8 cellular contexts compared by ENCODE assay signal in the genomic region with DNA sequence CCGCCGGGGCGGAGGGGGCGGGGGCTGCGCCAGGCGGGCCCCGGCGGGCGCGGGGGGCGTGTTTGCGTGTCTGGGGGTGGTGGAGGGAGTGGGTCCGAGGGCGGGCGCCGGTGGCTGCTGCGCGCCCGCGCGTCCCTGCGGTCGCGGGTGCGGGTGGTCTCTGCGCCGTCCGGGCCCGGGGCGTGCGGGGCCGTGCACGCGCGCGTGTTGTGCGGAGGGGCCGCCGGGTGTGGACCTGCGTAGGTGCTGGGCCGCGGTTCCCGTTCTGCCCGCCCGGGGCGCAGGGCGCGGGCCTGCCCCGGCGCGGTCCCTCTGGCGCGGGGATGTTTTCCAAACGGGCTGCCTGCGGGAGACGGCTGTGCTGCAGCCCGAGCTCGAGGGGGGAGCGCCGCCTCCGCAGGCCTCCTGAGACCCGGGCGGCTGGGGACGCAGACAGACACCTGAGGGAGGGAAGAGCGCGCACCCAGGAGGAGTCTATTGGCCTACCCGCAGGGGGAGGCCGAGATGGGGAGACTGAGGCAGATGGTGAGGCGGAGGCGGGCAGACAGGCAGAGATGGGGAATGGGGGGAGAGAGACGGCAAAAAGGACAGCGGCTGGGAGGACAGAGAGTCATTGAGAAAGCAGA. TPM values are rescaled to one million over a fixed set of nuclear protein-coding genes. Genes with fewer than 3 reads are reported as not detected.
A peak's percentile ranks its signal among the peaks of the same experiment; 100 is the strongest.
DNase-seq lines count a peak whose midpoint lies in the region; ATAC-seq and TF ChIP-seq lines count a peak whose summit lies in the region.

No MANE protein-coding gene starts in this region.

- CTCF ChIA-PET in naive thymus-derived CD4-positive, alpha-beta T cell (lab: Charles Lee) = interaction anchor here (0.6 to 1.4 kb wide), 5 partner anchors 13 to 156 kb away, joined by 3 to 6 read pairs (median 3); partner anchors contain the start of genes DPP3 and MRPL11

- peaks cover 13% of the 10 kb centered on the region for H3K4me1 Mint-ChIP-seq in T-helper 17 cell
- peaks cover 0 to 39% (median 23%) of the 10 kb centered on the region in 7 donors for H3K4me1 Mint-ChIP-seq in naive thymus-derived CD4-positive, alpha-beta T cell

- peak overlapping the region; percentile 64 to 84 (median 74) for H3K4me3 ChIP-seq in BLaER1 treated with 17β-estradiol and CSF1 and Interleukin-3, amounts not matched to agents 10 nM and 100 nM
- H3K4me3 ChIP-seq in naive thymus-derived CD4-positive, alpha-beta T cell (ENCODE audit: low read length) = peak overlapping the region; percentile 78

- peak overlapping the region; percentile 65 to 84 (median 80) for H3K9ac ChIP-seq in BLaER1 treated with 17β-estradiol and CSF1 and Interleukin-3, amounts not matched to agents 10 nM and 100 nM

- H3K4me1 ChIP-seq in BLaER1 treated with 17β-estradiol and CSF1 and Interleukin-3, amounts not matched to agents 10 nM and 100 nM = peaks cover 38 to 64% (median 48%) of the 10 kb centered on the region in 10 experiments
- H3K4me1 ChIP-seq in naive thymus-derived CD4-positive, alpha-beta T cell (ENCODE audit: control insufficient read depth in 2 of 2, insufficient read depth in 2 of 2, low read length in 2 of 2) = peaks cover 8 to 10% of the 10 kb centered on the region in 2 donors

- intact Hi-C loops in naive thymus-derived CD4-positive, alpha-beta T cell (cut with micrococcal nuclease) = loop anchor here (2.0 to 5.0 kb wide), 4 partner anchors 75 to 1340 kb away; partner anchors contain the start of genes PC (in 1 of the 2) and RCE1 (in 1 of the 2)

- peak overlapping the region; percentile 94 to 100 (median 98) for H3K4me2 ChIP-seq in BLaER1 treated with 17β-estradiol and CSF1 and Interleukin-3, amounts not matched to agents 10 nM and 100 nM

- H3K9me3 ChIP-seq in BLaER1 treated with 17β-estradiol and CSF1 and Interleukin-3, amounts not matched to agents 10 nM and 100 nM (replicated peaks in 1 of 11) = peaks cover 7 to 19% (median 16%) of the 10 kb centered on the region in 11 experiments; a peak in 14 of 22 replicates
- no peaks in the 10 kb centered on the region for H3K9me3 ChIP-seq in T-helper 17 cell (ENCODE audit: control insufficient read depth, low read length, poor library complexity, severe bottlenecking)
- no peaks in the 10 kb centered on the region for H3K9me3 ChIP-seq in naive thymus-derived CD4-positive, alpha-beta T cell (ENCODE audit: control insufficient read depth in 2 of 3, low read length in 3 of 3)

- H3K9me3 Mint-ChIP-seq in naive thymus-derived CD4-positive, alpha-beta T cell = peaks cover 0 to 7% (median 0%) of the 10 kb centered on the region in 11 donors

- peak in 1 of 3 donors; percentile 39 for DNase-seq in T-helper 17 cell
- DNase-seq in erythroblast (lab: John Stamatoyannopoulos, UW) = peak; percentile 64 to 73
- DNase-seq in naive thymus-derived CD4-positive, alpha-beta T cell = no peak
- DNase-seq in GF-D8 (lab: John Stamatoyannopoulos, UW) = no peak

- H3K27me3 Mint-ChIP-seq in T-helper 17 cell = no peaks in the 10 kb centered on the region
- H3K27me3 Mint-ChIP-seq in naive thymus-derived CD4-positive, alpha-beta T cell = no peaks in the 10 kb centered on the region

- H3K36me3 Mint-ChIP-seq in T-helper 17 cell (ENCODE audit: low read depth) = peaks cover 2% of the 10 kb centered on the region
- peaks cover 0 to 11% (median 0%) of the 10 kb centered on the region in 5 donors for H3K36me3 Mint-ChIP-seq in naive thymus-derived CD4-positive, alpha-beta T cell

- H3K27ac ChIP-seq in BLaER1 treated with 17β-estradiol and CSF1 and Interleukin-3, amounts not matched to agents 10 nM and 100 nM = peak overlapping the region; percentile 16 to 77 (median 72); a peak in 21 of 22 replicates
- peak overlapping the region; percentile 87 for H3K27ac ChIP-seq in naive thymus-derived CD4-positive, alpha-beta T cell (ENCODE audit: low read depth, low read length)

- peak; percentile 10 for ATAC-seq in GM18520 (IDR thresholded peaks at IDR 0.05; ENCODE audit: unreplicated experiment)
- ATAC-seq in HG03103 (IDR thresholded peaks at IDR 0.05; ENCODE audit: low read depth, unreplicated experiment) = peak; percentile 23
- ATAC-seq in T-helper 17 cell = peak; percentile 51
- peak; percentile 53 for ATAC-seq in naive thymus-derived CD4-positive, alpha-beta T cell
- no peak for ATAC-seq in HG03097 (IDR thresholded peaks at IDR 0.05; ENCODE audit: low FRiP score, unreplicated experiment)

- H3K36me3 ChIP-seq in BLaER1 treated with 17β-estradiol and CSF1 and Interleukin-3, amounts not matched to agents 10 nM and 100 nM = peaks cover 1 to 14% (median 8%) of the 10 kb centered on the region in 11 experiments; a peak in 15 of 22 replicates
- H3K36me3 ChIP-seq in naive thymus-derived CD4-positive, alpha-beta T cell (ENCODE audit: control insufficient read depth in 2 of 3, insufficient read depth in 3 of 3, low read length in 3 of 3) = peaks cover 0 to 2% (median 0%) of the 10 kb centered on the region in 3 experiments

- H3K27ac Mint-ChIP-seq in T-helper 17 cell = peak overlapping the region; percentile 73
- peak overlapping the region in 8 of 9 donors; percentile 69 to 95 (median 84) for H3K27ac Mint-ChIP-seq in naive thymus-derived CD4-positive, alpha-beta T cell

- H3K4me3 Mint-ChIP-seq in T-helper 17 cell = peak overlapping the region; percentile 95
- peak overlapping the region; percentile 84 to 96 (median 89) for H3K4me3 Mint-ChIP-seq in naive thymus-derived CD4-positive, alpha-beta T cell

- H3K27me3 ChIP-seq in BLaER1 treated with 17β-estradiol and CSF1 and Interleukin-3, amounts not matched to agents 10 nM and 100 nM = no peaks in the 10 kb centered on the region
- no peaks in the 10 kb centered on the region for H3K27me3 ChIP-seq in naive thymus-derived CD4-positive, alpha-beta T cell (ENCODE audit: control insufficient read depth in 2 of 2, insufficient read depth in 2 of 2, low read length in 2 of 2)

- H4K20me1 ChIP-seq in BLaER1 treated with 17β-estradiol and CSF1 and Interleukin-3, amounts not matched to agents 10 nM and 100 nM = peaks cover 0 to 18% (median 12%) of the 10 kb centered on the region in 11 experiments; a peak in 9 of 22 replicates

- TF ChIP-seq POLR2A in erythroblast (IDR thresholded peaks at IDR 0.05; ENCODE audit: low read length) = no peak

- POLR2A ChIA-PET in naive thymus-derived CD4-positive, alpha-beta T cell (lab: Charles Lee) = interaction anchor here (0.7 to 4.0 kb wide), 9 partner anchors 12 to 210 kb away, joined by 3 to 42 read pairs (median 4); partner anchors contain the start of genes ACTN3, DPP3, MRPL11 and RBM14

RNA-seq across cellular contexts. Expression of gene PELI3, which starts 0.4 kb away (rescaled TPM):
- total RNA-seq in T-helper 17 cell = 10 to 100 TPM; 11.3 to 13.3 TPM
- total RNA-seq in naive thymus-derived CD4-positive, alpha-beta T cell = 10 to 100 TPM; 10.6 to 27.3 (median 18.6) TPM
- polyA plus RNA-seq in naive thymus-derived CD4-positive, alpha-beta T cell = 1 to 10 TPM; 5.2 to 8.4 TPM

RNA-seq across cellular contexts. Expression of gene DPP3, which starts 13.1 kb away (rescaled TPM):
- 10 to 100 TPM; 23.9 to 34.0 TPM for total RNA-seq in T-helper 17 cell
- total RNA-seq in naive thymus-derived CD4-positive, alpha-beta T cell = 10 to 100 TPM; 15.8 to 75.7 (median 19.4) TPM
- 10 to 100 TPM; 18.6 to 22.2 TPM for polyA plus RNA-seq in naive thymus-derived CD4-positive, alpha-beta T cell

RNA-seq across cellular contexts. Expression of gene MRPL11, which starts 28.5 kb away (rescaled TPM):
- 10 to 100 TPM; 30.1 to 31.1 TPM for total RNA-seq in T-helper 17 cell
- total RNA-seq in naive thymus-derived CD4-positive, alpha-beta T cell = 10 to 100 TPM; 23.5 to 64.1 (median 24.0) TPM
- 10 to 100 TPM; 83.2 to 89.3 TPM for polyA plus RNA-seq in naive thymus-derived CD4-positive, alpha-beta T cell

RNA-seq across cellular contexts. Expression of gene BBS1, which starts 43.3 kb away (rescaled TPM):
- total RNA-seq in T-helper 17 cell = 10 to 100 TPM; 15.2 to 16.4 TPM
- total RNA-seq in naive thymus-derived CD4-positive, alpha-beta T cell = 10 to 100 TPM; 16.9 to 38.2 (median 23.6) TPM
- polyA plus RNA-seq in naive thymus-derived CD4-positive, alpha-beta T cell = 10 to 100 TPM in 1 of 2 donors, 1 to 10 TPM in 1; 9.6 to 13.9 TPM

RNA-seq across cellular contexts. Expression of gene NPAS4, which starts 46.3 kb away (rescaled TPM):
- total RNA-seq in T-helper 17 cell = not detected
- total RNA-seq in naive thymus-derived CD4-positive, alpha-beta T cell = under 1 TPM in 1 of 5 experiments, not detected in 4; 0.53 TPM
- polyA plus RNA-seq in naive thymus-derived CD4-positive, alpha-beta T cell = not detected

Comparison
In these comparisons a context has a peak if more than half of its experiments do, and no peak if none do; other contexts are left out.
1. DNase-seq: peak in erythroblast (2 of 2); none in naive thymus-derived CD4-positive, alpha-beta T cell (0 of 9) and GF-D8 (single experiment).